Comparison of ENCODE assay signal across 9 cellular contexts in the genomic region with DNA sequence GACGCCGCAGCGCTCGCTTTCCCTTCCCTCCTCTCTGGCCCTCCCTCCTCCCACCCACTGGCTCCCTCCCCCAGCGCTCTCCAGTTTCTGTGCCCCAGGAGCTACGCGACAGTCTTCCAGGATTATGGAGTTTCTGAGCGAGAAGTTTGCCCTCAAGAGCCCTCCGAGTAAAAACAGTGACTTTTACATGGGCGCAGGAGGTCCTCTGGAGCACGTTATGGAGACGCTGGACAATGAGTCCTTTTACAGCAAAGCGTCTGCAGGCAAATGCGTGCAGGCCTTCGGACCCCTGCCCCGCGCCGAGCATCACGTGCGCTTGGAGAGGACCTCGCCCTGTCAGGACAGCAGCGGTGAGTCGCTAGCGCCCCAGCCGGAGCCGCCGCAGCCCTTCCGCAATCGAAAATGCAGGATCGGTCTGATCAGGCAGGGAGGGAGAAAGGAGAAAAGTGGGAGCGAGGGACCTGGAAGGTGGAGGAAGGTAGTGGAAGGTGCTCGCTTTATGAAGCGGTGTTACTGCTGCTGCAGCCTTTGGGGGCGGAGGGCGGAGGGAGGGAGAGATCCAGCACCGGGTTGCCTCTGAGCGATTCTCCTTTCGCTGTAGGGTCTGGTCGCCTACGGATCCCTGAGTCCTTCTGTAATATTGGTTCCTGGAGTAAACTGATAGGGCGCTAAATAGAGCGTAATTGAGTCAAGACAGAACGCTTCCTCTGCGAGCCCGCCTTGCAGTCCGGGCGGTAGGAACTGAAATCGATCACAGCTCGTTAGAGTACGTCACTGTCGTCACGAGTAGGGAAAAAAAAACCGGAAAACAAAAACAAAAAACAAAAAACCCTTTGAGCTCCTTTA. TPM values are rescaled to one million over a fixed set of nuclear protein-coding genes. Genes with fewer than 3 reads are reported as not detected.
A peak's percentile ranks its signal among the peaks of the same experiment; 100 is the strongest.
DNase-seq lines count a peak whose midpoint lies in the region; ATAC-seq and TF ChIP-seq lines count a peak whose summit lies in the region.
"Had no signal": no experiment of that assay in that cellular context is flagged by ENCODE, and none has a peak within 500 bp of the region (broad histone marks: within the 10 kb centered on the region; RNA-seq: fewer than 3 reads in every experiment).

A gene (plus strand): TSS at position 83 of the 846 bp plus-strand sequence. CDS start 42 bp downstream, at position 125.

- H3K4me1 Mint-ChIP-seq in activated CD4-positive, alpha-beta memory T cell treated with anti-CD3 and anti-CD28 coated beads, Interleukin-2, amount 10 ng/mL, durations not matched to agents 7 days and 5 days: peaks cover 8% of the 10 kb centered on the region

- H3K9me3 ChIP-seq in HUES48 (ENCODE audit: control insufficient read depth, insufficient read depth, low read length) (no peaks in the 10 kb centered on the region), gastrocnemius medialis (no peaks in the 10 kb centered on the region)

- no peaks in the 10 kb centered on the region for H3K9me3 Mint-ChIP-seq in activated CD4-positive, alpha-beta memory T cell treated with anti-CD3 and anti-CD28 coated beads, Interleukin-2, amount 10 ng/mL, durations not matched to agents 7 days and 5 days

- H3K27me3 ChIP-seq in HUES48 (ENCODE audit: control insufficient read depth, insufficient read depth, low read length) (peaks cover 50% of the 10 kb centered on the region), gastrocnemius medialis (peaks cover 62 to 73% (median 68%) of the 10 kb centered on the region in 3 donors)
- H3K27me3 ChIP-seq: BLaER1 treated with 17β-estradiol and CSF1 and Interleukin-3, amounts not matched to agents 10 nM and 100 nM had no signal

- H3K4me3 Mint-ChIP-seq in activated CD4-positive, alpha-beta memory T cell treated with anti-CD3 and anti-CD28 coated beads, Interleukin-2, amount 10 ng/mL, durations not matched to agents 7 days and 5 days: peak within 1 kb of the TSS; percentile 58

- H3K27ac ChIP-seq in HUES48 (ENCODE audit: low read depth, low read length) (peak within 1 kb of the TSS; percentile 92), gastrocnemius medialis (no peak within 1 kb of the TSS)
- H3K27ac ChIP-seq: BLaER1 treated with 17β-estradiol and CSF1 and Interleukin-3, amounts not matched to agents 10 nM and 100 nM had no signal

- peak within 1 kb of the TSS; percentile 68 for H3K9ac ChIP-seq in HUES48 (ENCODE audit: low read depth, low read length)
- H3K9ac ChIP-seq: BLaER1 treated with 17β-estradiol and CSF1 and Interleukin-3, amounts not matched to agents 10 nM and 100 nM had no signal

- DNase-seq in NCI-H2107 treated with DMSO at 0.1 percent for 48 hours (lab: John Stamatoyannopoulos, UW; ENCODE audit: unreplicated experiment) (peak; percentile 14), NCI-H2107 (lab: John Stamatoyannopoulos, UW) (no peak), left ventricle myocardium superior (peak; percentile 21), gastrocnemius medialis (no peak), NCI-H2196 (lab: John Stamatoyannopoulos, UW; ENCODE audit: unreplicated experiment) (no peak), NCI-H226 (no peak)
- no peak for DNase-seq in activated CD4-positive, alpha-beta memory T cell treated with anti-CD3 and anti-CD28 coated beads, Interleukin-2, amount 10 ng/mL, durations not matched to agents 7 days and 5 days

- ATAC-seq in left ventricle myocardium superior (peak; percentile 19), gastrocnemius medialis (peak in 1 of 2 donors; percentile 47)

- TF ChIP-seq CTCF in gastrocnemius medialis (IDR thresholded peaks at IDR 0.05 in 4 of 5, conservative IDR thresholded peaks at IDR 0.05 in 1 of 5): no peak

- POLR2A ChIA-PET in activated CD4-positive, alpha-beta memory T cell treated with anti-CD3 and anti-CD28 coated beads, Interleukin-2, amount 10 ng/mL, durations not matched to agents 7 days and 5 days (lab: Charles Lee): no interaction called here

- H3K36me3 ChIP-seq in HUES48 (ENCODE audit: control insufficient read depth, insufficient read depth, low read length): no peaks in the 10 kb centered on the region
- H3K36me3 ChIP-seq in gastrocnemius medialis: no peaks in the 10 kb centered on the region
- H3K36me3 ChIP-seq: BLaER1 treated with 17β-estradiol and CSF1 and Interleukin-3, amounts not matched to agents 10 nM and 100 nM had no signal

- CTCF ChIA-PET in activated CD4-positive, alpha-beta memory T cell treated with anti-CD3 and anti-CD28 coated beads, Interleukin-2, amount 10 ng/mL, durations not matched to agents 7 days and 5 days (lab: Charles Lee): no interaction called here

- intact Hi-C loops in left ventricle myocardium superior (cut with micrococcal nuclease): no loop called here
- intact Hi-C loops in gastrocnemius medialis (cut with DNase I; ENCODE audit: low total_unique reads): no loop called here

- no peak for TF ChIP-seq POLR2A in gastrocnemius medialis (IDR thresholded peaks at IDR 0.05)

- H3K4me1 ChIP-seq in HUES48 (ENCODE audit: control insufficient read depth, insufficient read depth, low read length) (peaks cover 23% of the 10 kb centered on the region), gastrocnemius medialis (peaks cover 13 to 15% of the 10 kb centered on the region in 2 donors)

- peaks cover 7% of the 10 kb centered on the region for H3K36me3 Mint-ChIP-seq in activated CD4-positive, alpha-beta memory T cell treated with anti-CD3 and anti-CD28 coated beads, Interleukin-2, amount 10 ng/mL, durations not matched to agents 7 days and 5 days (ENCODE audit: low read depth)

- no peak within 1 kb of the TSS for H3K27ac Mint-ChIP-seq in activated CD4-positive, alpha-beta memory T cell treated with anti-CD3 and anti-CD28 coated beads, Interleukin-2, amount 10 ng/mL, durations not matched to agents 7 days and 5 days

- H3K4me3 ChIP-seq in HUES48 (ENCODE audit: low read depth, low read length) (peak within 1 kb of the TSS; percentile 82), gastrocnemius medialis (peak within 1 kb of the TSS; percentile 43 to 59 (median 49))
- H3K4me3 ChIP-seq: BLaER1 treated with 17β-estradiol and CSF1 and Interleukin-3, amounts not matched to agents 10 nM and 100 nM had no signal

- in situ Hi-C loops in gastrocnemius medialis (cut with MboI; ENCODE audit: low sequenced_read_pairs in 4 of 4): no loop called here

- H3K27me3 Mint-ChIP-seq in activated CD4-positive, alpha-beta memory T cell treated with anti-CD3 and anti-CD28 coated beads, Interleukin-2, amount 10 ng/mL, durations not matched to agents 7 days and 5 days: peaks cover 46% of the 10 kb centered on the region

RNA-seq across cellular contexts. Expression of the gene that starts here (rescaled TPM):
- not detected for total RNA-seq in activated CD4-positive, alpha-beta memory T cell treated with anti-CD3 and anti-CD28 coated beads, Interleukin-2, amount 10 ng/mL, durations not matched to agents 7 days and 5 days
- total RNA-seq in left ventricle myocardium superior: not detected
- total RNA-seq in gastrocnemius medialis: not detected

Comparison
In these comparisons a context has a peak if more than half of its experiments do, and no peak if none do; other contexts are left out.
1. Peak in DNase-seq and ATAC-seq in left ventricle myocardium superior; RNA of the gene not detected or under 1 TPM.